In the genomic region with DNA sequence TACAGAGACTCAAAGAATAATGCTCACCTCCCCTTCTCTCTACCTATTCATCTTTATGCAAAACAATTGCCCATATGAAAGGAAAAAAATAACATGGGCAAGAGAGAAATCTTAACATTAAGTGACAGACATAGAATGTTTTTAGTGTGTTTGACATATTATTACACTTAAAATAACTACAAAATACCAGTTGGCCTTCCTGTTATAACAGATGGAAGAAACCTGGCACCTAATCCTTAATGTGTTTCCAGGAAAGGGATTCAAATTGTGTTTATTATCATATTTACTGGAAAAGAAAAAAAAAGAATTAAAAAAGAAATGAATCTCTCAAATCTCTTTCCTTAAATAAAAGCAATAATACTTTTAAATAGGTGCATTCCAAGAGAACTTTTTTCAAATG, we compare ENCODE assay signal across 26 cellular contexts.
"Had no signal": no experiment of that assay in that cellular context is flagged by ENCODE, and none has a peak within 500 bp of the region (broad histone marks: within the 10 kb centered on the region; RNA-seq: fewer than 3 reads in every experiment).

No MANE protein-coding gene starts in this region.

- DNase-seq: stimulated activated CD4-positive, alpha-beta T cell treated with anti-CD3 and anti-CD28 coated beads, Interleukin-2, amount 100 ng/mL, for 48 hours; stimulated activated CD4-positive, alpha-beta T cell treated with anti-CD3 and anti-CD28 coated beads, Interleukin-4, amount 100 ng/mL, for 1 hour; stimulated activated CD4-positive, alpha-beta T cell treated with anti-CD3 and anti-CD28 coated beads, Interleukin-4, amount 100 ng/mL, for 24 hours; stimulated activated CD4-positive, alpha-beta T cell treated with anti-CD3 and anti-CD28 coated beads, Interleukin-4, amount 100 ng/mL, for 4 hours; stimulated activated CD8-positive, alpha-beta memory T cell treated with anti-CD3 and anti-CD28 coated beads, Interleukin-4, amount 100 ng/mL, for 48 hours; stimulated activated naive B cell treated with anti-CD40 and anti-IgM and Interleukin-4, amounts not matched to agents 10 μg/mL and 1 μg/mL and 100 μg/mL, for 72 hours; stimulated activated naive CD4-positive, alpha-beta T cell; stimulated activated naive CD4-positive, alpha-beta T cell treated with Interleukin-2 at 50 U/mL for 16 hours; stimulated activated naive CD8-positive, alpha-beta T cell treated with anti-CD3 and anti-CD28 coated beads, Interleukin-15, amount 100 ng/mL, for 72 hours; stimulated activated naive CD8-positive, alpha-beta T cell treated with anti-CD3 and anti-CD28 coated beads, Interleukin-15, Interleukin-2, amounts not matched to agents 100 U/mL and 50 U/mL, for 24 hours; stomach; substantia nigra; testis; thyroid gland; tibial artery; transverse colon; trophoblast cell; upper lobe of left lung; upper lobe of right lung; uterus had no signal

- H3K4me3 ChIP-seq: stomach, suprapubic skin, testis, thoracic aorta, thyroid gland, tibial artery, tibial nerve, transverse colon, upper lobe of left lung, upper lobe of right lung, uterus, vagina had no signal

- H3K36me3 ChIP-seq: stomach, suprapubic skin, thoracic aorta, thyroid gland, tibial artery, tibial nerve, transverse colon, upper lobe of left lung, upper lobe of right lung, uterus, vagina had no signal

- ATAC-seq: stimulated activated effector memory CD8-positive, alpha-beta T cell treated with anti-CD3 and anti-CD28 coated beads, Interleukin-12 subunit alpha, Interleukin-12 subunit beta, amount 100 ng/mL, for 72 hours; stimulated activated memory B cell treated with anti-CD40 and anti-IgM and Interleukin-4, amounts not matched to agents 10 μg/mL and 1 μg/mL and 100 μg/mL, for 72 hours; stimulated activated naive B cell treated with anti-CD40 and anti-IgM and Interleukin-4, amounts not matched to agents 10 μg/mL and 1 μg/mL and 100 μg/mL, for 72 hours; stimulated activated naive CD8-positive, alpha-beta T cell treated with anti-CD3 and anti-CD28 coated beads, Interleukin-15, amount 100 ng/mL, for 72 hours; stimulated activated naive CD8-positive, alpha-beta T cell treated with anti-CD3 and anti-CD28 coated beads, Interleukin-15, Interleukin-2, amounts not matched to agents 100 U/mL and 50 U/mL, for 24 hours; upper lobe of right lung had no signal

- H3K27me3 ChIP-seq: stomach, suprapubic skin, testis, thyroid gland, tibial artery, tibial nerve, transverse colon, upper lobe of left lung, upper lobe of right lung, uterus, vagina had no signal
